13 cellular contexts compared by ENCODE assay signal in the genomic region with DNA sequence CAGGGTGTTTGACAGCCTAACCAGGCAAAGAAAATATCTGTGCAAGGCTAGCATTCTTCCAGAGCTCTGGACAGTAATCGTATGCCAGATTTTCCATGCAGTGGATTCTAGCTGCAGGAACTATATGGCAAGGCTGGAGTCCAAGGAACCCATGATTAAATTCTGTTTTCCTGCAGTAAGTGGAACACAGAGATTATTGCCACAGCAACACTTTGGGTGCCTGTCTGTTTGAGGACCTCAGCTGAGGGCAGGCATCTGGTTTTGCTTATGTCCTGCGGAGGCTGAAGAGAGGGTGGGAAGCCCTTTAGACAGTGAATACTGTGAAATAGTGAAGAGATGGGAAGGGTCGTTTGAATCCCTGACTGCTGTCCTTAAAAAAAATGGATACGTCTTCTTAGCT.
DNase-seq lines count a peak whose midpoint lies in the region; ATAC-seq and TF ChIP-seq lines count a peak whose summit lies in the region.
"Had no signal": no experiment of that assay in that cellular context is flagged by ENCODE, and none has a peak within 500 bp of the region (broad histone marks: within the 10 kb centered on the region; RNA-seq: fewer than 3 reads in every experiment).

No MANE protein-coding gene starts in this region.

- TF ChIP-seq CTCF in left ventricle myocardium inferior (IDR thresholded peaks at IDR 0.05; ENCODE audit: borderline replicate concordance) (no peak), uterus (IDR thresholded peaks at IDR 0.05) (no peak)

- H3K4me1 ChIP-seq in left ventricle myocardium inferior = peaks cover 95% of the 10 kb centered on the region
- peaks cover under 1 to 13% of the 10 kb centered on the region in 2 donors for H3K4me1 ChIP-seq in uterus
- H3K4me1 ChIP-seq: breast epithelium had no signal

- H3K27me3 ChIP-seq in left ventricle myocardium inferior (ENCODE audit: low read depth) = no peaks in the 10 kb centered on the region
- no peaks in the 10 kb centered on the region for H3K27me3 ChIP-seq in uterus
- H3K27me3 ChIP-seq: breast epithelium had no signal

- TF ChIP-seq POLR2A in uterus (IDR thresholded peaks at IDR 0.05) = no peak

- DNase-seq in Right ventricle myocardium inferior (ENCODE audit: missing footprints) = no peak
- no peak for DNase-seq in cardiac septum (ENCODE audit: low spot score)
- DNase-seq in activated T-helper 2 cell treated with anti-CD3 and anti-CD28 coated beads, Interferon-gamma antibody, Interleukin-2, Interleukin-4, amounts not matched to agents 10 μg/mL and 5 μg/mL and 100 μg/mL, durations not matched to agents 14 hours and 24 hours and 36 hours (ENCODE audit: low spot score) = no peak
- no peak for DNase-seq in left ventricle myocardium inferior
- DNase-seq in uterus = peak in 1 of 2 donors; percentile 38
- DNase-seq in NCI-H2081 (lab: John Stamatoyannopoulos, UW) = no peak
- no peak for DNase-seq in putamen (ENCODE audit: low spot score)
- no peak for DNase-seq in NCI-H69 (lab: John Stamatoyannopoulos, UW)
- DNase-seq: islet precursor cell, NCI-H1092 treated with DMSO at 0.1 percent for 48 hours, NCI-H510A had no signal

- H3K9me3 ChIP-seq in left ventricle myocardium inferior (replicated peaks) (no peaks in the 10 kb centered on the region), uterus (no peaks in the 10 kb centered on the region)
- H3K9me3 ChIP-seq: breast epithelium had no signal

- intact Hi-C loops in Right ventricle myocardium inferior (cut with DNase I) = loop anchor here (5.0 kb wide), 1 partner anchor 52 kb away; no protein-coding TSS in a partner anchor
- intact Hi-C loops in cardiac septum (cut with DNase I) = loop anchor here (2.0 kb wide), 1 partner anchor 62 kb away; no protein-coding TSS in a partner anchor
- intact Hi-C loops in activated T-helper 2 cell treated with anti-CD3 and anti-CD28 coated beads, Interferon-gamma antibody, Interleukin-2, Interleukin-4, amounts not matched to agents 10 μg/mL and 5 μg/mL and 100 μg/mL, durations not matched to agents 14 hours and 24 hours and 36 hours (cut with micrococcal nuclease) = loop anchor here (10.0 kb wide), 1 partner anchor 170 kb away; no protein-coding TSS in a partner anchor
- intact Hi-C loops in left ventricle myocardium inferior (cut with micrococcal nuclease) = no loop called here
- intact Hi-C loops in uterus (cut with DNase I; ENCODE audit: low total_unique reads) = no loop called here

- no peaks in the 10 kb centered on the region for H3K27me3 Mint-ChIP-seq in activated T-helper 2 cell treated with anti-CD3 and anti-CD28 coated beads, Interferon-gamma antibody, Interleukin-2, Interleukin-4, amounts not matched to agents 10 μg/mL and 5 μg/mL and 100 μg/mL, durations not matched to agents 14 hours and 24 hours and 36 hours (ENCODE audit: low read depth)

- peaks cover 9% of the 10 kb centered on the region for H3K4me1 Mint-ChIP-seq in activated T-helper 2 cell treated with anti-CD3 and anti-CD28 coated beads, Interferon-gamma antibody, Interleukin-2, Interleukin-4, amounts not matched to agents 10 μg/mL and 5 μg/mL and 100 μg/mL, durations not matched to agents 14 hours and 24 hours and 36 hours (ENCODE audit: low read depth)

- peak; percentile 69 for ATAC-seq in Right ventricle myocardium inferior
- ATAC-seq: SK-N-SH treated with all-trans-retinoic acid at 6 μM for 48 hours had no signal

- peak overlapping the region; percentile 85 for H3K4me3 Mint-ChIP-seq in activated T-helper 2 cell treated with anti-CD3 and anti-CD28 coated beads, Interferon-gamma antibody, Interleukin-2, Interleukin-4, amounts not matched to agents 10 μg/mL and 5 μg/mL and 100 μg/mL, durations not matched to agents 14 hours and 24 hours and 36 hours (ENCODE audit: low read depth)

- peak overlapping the region; percentile 80 for H3K27ac Mint-ChIP-seq in activated T-helper 2 cell treated with anti-CD3 and anti-CD28 coated beads, Interferon-gamma antibody, Interleukin-2, Interleukin-4, amounts not matched to agents 10 μg/mL and 5 μg/mL and 100 μg/mL, durations not matched to agents 14 hours and 24 hours and 36 hours

- H3K9me3 Mint-ChIP-seq in activated T-helper 2 cell treated with anti-CD3 and anti-CD28 coated beads, Interferon-gamma antibody, Interleukin-2, Interleukin-4, amounts not matched to agents 10 μg/mL and 5 μg/mL and 100 μg/mL, durations not matched to agents 14 hours and 24 hours and 36 hours = no peaks in the 10 kb centered on the region

- H3K36me3 Mint-ChIP-seq in activated T-helper 2 cell treated with anti-CD3 and anti-CD28 coated beads, Interferon-gamma antibody, Interleukin-2, Interleukin-4, amounts not matched to agents 10 μg/mL and 5 μg/mL and 100 μg/mL, durations not matched to agents 14 hours and 24 hours and 36 hours (ENCODE audit: low read depth) = peaks cover 69% of the 10 kb centered on the region

- H3K27ac ChIP-seq in left ventricle myocardium inferior (replicated peaks) = peak overlapping the region; percentile 88
- peak overlapping the region; percentile 51 to 54 for H3K27ac ChIP-seq in uterus

- H3K36me3 ChIP-seq in left ventricle myocardium inferior = no peaks in the 10 kb centered on the region
- no peaks in the 10 kb centered on the region for H3K36me3 ChIP-seq in uterus
- H3K36me3 ChIP-seq: breast epithelium had no signal

- H3K4me3 ChIP-seq in left ventricle myocardium inferior = no peak overlapping the region
- H3K4me3 ChIP-seq in uterus = no peak overlapping the region
- H3K4me3 ChIP-seq: breast epithelium had no signal

Comparison
In these comparisons a context has a peak if more than half of its experiments do, and no peak if none do; other contexts are left out.
1. intact Hi-C loops: an anchor here in Right ventricle myocardium inferior (5.0 kb wide), cardiac septum (2.0 kb wide) and activated T-helper 2 cell treated with anti-CD3 and anti-CD28 coated beads, Interferon-gamma antibody, Interleukin-2, Interleukin-4, amounts not matched to agents 10 μg/mL and 5 μg/mL and 100 μg/mL, durations not matched to agents 14 hours and 24 hours and 36 hours (10.0 kb wide); none called in left ventricle myocardium inferior and uterus.